11 cellular contexts compared by ENCODE assay signal in the genomic region with DNA sequence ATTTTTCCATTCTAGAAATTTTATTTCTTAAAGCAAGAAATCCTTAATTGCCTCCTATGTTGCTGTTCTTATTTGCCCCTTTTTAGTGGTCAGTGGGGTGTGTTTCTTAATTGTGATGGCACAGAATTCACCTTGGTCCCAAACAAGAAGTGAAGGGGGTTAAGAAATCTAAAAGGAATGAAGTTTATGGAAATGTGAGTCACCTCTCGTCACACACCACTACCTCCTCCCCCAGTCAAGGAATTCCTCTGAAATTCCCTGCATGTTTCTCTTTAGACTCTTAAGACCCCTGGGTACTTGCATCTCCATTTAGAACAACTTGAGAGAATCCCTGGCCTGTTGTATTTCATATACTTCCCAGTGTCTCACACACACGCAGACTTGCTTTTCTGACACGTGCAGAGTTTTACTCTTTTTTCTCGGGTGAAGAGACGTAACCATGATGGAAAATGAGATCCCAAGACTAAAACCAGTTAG.
DNase-seq lines count a peak whose midpoint lies in the region; ATAC-seq and TF ChIP-seq lines count a peak whose summit lies in the region.
"Had no signal": no experiment of that assay in that cellular context is flagged by ENCODE, and none has a peak within 500 bp of the region (broad histone marks: within the 10 kb centered on the region; RNA-seq: fewer than 3 reads in every experiment).

No MANE protein-coding gene starts in this region.

- peaks cover 49% of the 10 kb centered on the region for H3K4me1 ChIP-seq in ACC112 (ENCODE audit: control insufficient read depth, insufficient read depth, low read length, unreplicated experiment)
- H3K4me1 ChIP-seq in HCT116 (ENCODE audit: control insufficient read depth in 1 of 2, insufficient read depth in 2 of 2, low read length in 2 of 2): peaks cover 50 to 51% of the 10 kb centered on the region in 2 experiments
- H3K4me1 ChIP-seq in iPS-20b (ENCODE audit: insufficient read depth, low read length): peaks cover 28% of the 10 kb centered on the region

- BruUV-seq in HCT116 (replicated peaks; lab: Mats Ljungman, UMichigan): no TSS peak

- CTCF ChIA-PET in HCT116 (lab: Charles Lee): interaction anchor here (2.8 to 5.1 kb wide), 2 partner anchors 17 kb away, joined by 12 to 32 read pairs; no protein-coding TSS in a partner anchor

- H2AFZ ChIP-seq in ACC112 (ENCODE audit: low read length, unreplicated experiment): no peak overlapping the region
- H2AFZ ChIP-seq in HCT116 (ENCODE audit: low read depth, low read length, poor library complexity, severe bottlenecking): peak overlapping the region; percentile 7

- H3K36me3 ChIP-seq in ACC112 (ENCODE audit: insufficient read depth, low read length) (peaks cover 17% of the 10 kb centered on the region), HCT116 (ENCODE audit: control insufficient read depth in 1 of 2, insufficient read depth in 2 of 2, low read length in 2 of 2) (no peaks in the 10 kb centered on the region), iPS-20b (ENCODE audit: insufficient read depth, low read depth, low read length) (no peaks in the 10 kb centered on the region)

- H3K9me3 Mint-ChIP-seq in activated T-helper 17 cell treated with anti-CD3 and anti-CD28 coated beads, Interleukin-2, amount 50 U/mL, for 72 hours: no peaks in the 10 kb centered on the region

- H3K9me3 ChIP-seq in HCT116 (ENCODE audit: control insufficient read depth in 1 of 2, insufficient read depth in 1 of 2, low read depth in 1 of 2, low read length in 2 of 2) (peaks cover 0 to 15% of the 10 kb centered on the region in 2 experiments; a peak in 1 of 4 replicates), iPS-20b (ENCODE audit: insufficient read depth, low read depth, low read length) (peaks cover 10% of the 10 kb centered on the region; the same call in 1 of the 2 replicates)

- H3K27ac ChIP-seq in ACC112 (ENCODE audit: low read depth, low read length) (peak overlapping the region; percentile 82), HCT116 (ENCODE audit: low read depth, low read length) (peak overlapping the region; percentile 61), iPS-20b (ENCODE audit: low read length) (peak overlapping the region; percentile 78)
- H3K27ac ChIP-seq: KMS-11 had no signal

- RAD21 ChIA-PET in HCT116 (lab: Charles Lee; ENCODE audit: low non-redundant PET in 1 of 2, low total read pairs in 2 of 2, uncharacterized antibody in 2 of 2, unreplicated experiment in 2 of 2): no interaction called here

- H3K4me3 ChIP-seq in ACC112 (ENCODE audit: low read depth, low read length): peak overlapping the region; percentile 43; the same call in 1 of the 2 replicates
- peak overlapping the region in 1 of 2 experiments; percentile 50; a peak in 2 of 4 replicates for H3K4me3 ChIP-seq in HCT116 (replicated peaks in 1 of 2; ENCODE audit: low read depth in 1 of 2, low read length in 2 of 2)
- peak overlapping the region; percentile 6; the same call in 1 of the 2 replicates for H3K4me3 ChIP-seq in iPS-20b (ENCODE audit: low read length)

- TF ChIP-seq RAD21 in HCT116 (IDR thresholded peaks at IDR 0.05; ENCODE audit: low read depth): no peak

- H3K4me1 Mint-ChIP-seq in activated T-helper 17 cell treated with anti-CD3 and anti-CD28 coated beads, Interleukin-2, amount 50 U/mL, for 72 hours: peaks cover 34% of the 10 kb centered on the region

- H3K36me3 Mint-ChIP-seq in activated T-helper 17 cell treated with anti-CD3 and anti-CD28 coated beads, Interleukin-2, amount 50 U/mL, for 72 hours (ENCODE audit: low read depth): peaks cover 16% of the 10 kb centered on the region

- DNase-seq in HCT116 (ENCODE audit: low read depth, low spot score) (peak; percentile 44), Kasumi-1 (lab: John Stamatoyannopoulos, UW) (no peak), NOMO-1 treated with DMSO at 0.1 percent for 48 hours (lab: John Stamatoyannopoulos, UW; ENCODE audit: unreplicated experiment) (no peak), SK-N-DZ (ENCODE audit: low spot score) (no peak)
- DNase-seq: CD4-positive, alpha-beta memory T cell; NCI-H446 had no signal

- no peak for TF ChIP-seq POLR2A in HCT116 (IDR thresholded peaks at IDR 0.05; ENCODE audit: borderline replicate concordance, extremely low read depth, insufficient read depth, insufficient read length)

- H3K9me2 ChIP-seq in HCT116 (ENCODE audit: insufficient read depth): no peaks in the 10 kb centered on the region

- POLR2A ChIA-PET in HCT116 (lab: Charles Lee): no interaction called here

- H3K79me2 ChIP-seq in ACC112 (ENCODE audit: control insufficient read depth, insufficient read depth, low read length, unreplicated experiment) (peaks cover 62% of the 10 kb centered on the region), HCT116 (ENCODE audit: insufficient read depth, low read length) (no peaks in the 10 kb centered on the region)

- H3K27me3 ChIP-seq in ACC112 (ENCODE audit: insufficient read depth, low read length): no peaks in the 10 kb centered on the region
- no peaks in the 10 kb centered on the region for H3K27me3 ChIP-seq in HCT116 (ENCODE audit: insufficient read depth, low read length)
- H3K27me3 ChIP-seq in iPS-20b (ENCODE audit: insufficient read depth, low read length): no peaks in the 10 kb centered on the region

- peak; percentile 18 for ATAC-seq in HCT116
- no peak for ATAC-seq in activated T-helper 17 cell treated with anti-CD3 and anti-CD28 coated beads, Interleukin-2, amount 50 U/mL, for 72 hours (replicated peaks)
- ATAC-seq in GM19467 (IDR thresholded peaks at IDR 0.05; ENCODE audit: unreplicated experiment): no peak

- no peak for TF ChIP-seq CTCF in HCT116 (IDR thresholded peaks at IDR 0.05 in 2 of 3, conservative IDR thresholded peaks at IDR 0.05 in 1 of 3; ENCODE audit: borderline replicate concordance in 1 of 3, insufficient read depth in 1 of 3, low read depth in 2 of 3, low read length in 2 of 3)

- H3K27me3 Mint-ChIP-seq in activated T-helper 17 cell treated with anti-CD3 and anti-CD28 coated beads, Interleukin-2, amount 50 U/mL, for 72 hours: no peaks in the 10 kb centered on the region
- H3K27me3 Mint-ChIP-seq: CD4-positive, alpha-beta memory T cell had no signal

- H3K4me3 Mint-ChIP-seq in activated T-helper 17 cell treated with anti-CD3 and anti-CD28 coated beads, Interleukin-2, amount 50 U/mL, for 72 hours: no peak overlapping the region

- H3K9ac ChIP-seq in HCT116 (ENCODE audit: low read length): peak overlapping the region; percentile 41
- peak overlapping the region; percentile 28; the same call in 1 of the 2 replicates for H3K9ac ChIP-seq in iPS-20b (ENCODE audit: low read depth, low read length)
- H3K9ac ChIP-seq: KMS-11 had no signal

- intact Hi-C loops in HCT116 (cut with micrococcal nuclease): loop anchor here (5.0 kb wide), 1 partner anchor 42 kb away; no protein-coding TSS in a partner anchor

- H3K4me2 ChIP-seq in HCT116 (ENCODE audit: low read length): peak overlapping the region; percentile 82
- H3K4me2 ChIP-seq: KMS-11 had no signal

- no peaks in the 10 kb centered on the region for H4K20me1 ChIP-seq in HCT116 (ENCODE audit: insufficient read depth)

- H3K27ac Mint-ChIP-seq in activated T-helper 17 cell treated with anti-CD3 and anti-CD28 coated beads, Interleukin-2, amount 50 U/mL, for 72 hours: peak overlapping the region; percentile 29

TF ChIP-seq in HCT116, 20 proteins besides CTCF, POLR2A, EP300 and RAD21 (continues in another document):
- TF ChIP-seq JUND (IDR thresholded peaks at IDR 0.05) (peak; percentile 62), EZH2 (IDR thresholded peaks at IDR 0.05) (no peak), SP1 (IDR thresholded peaks at IDR 0.05; ENCODE audit: low read depth) (peak; percentile 50; the same call in 1 of the 2 replicates), REST (IDR thresholded peaks at IDR 0.05; ENCODE audit: low read depth) (no peak), CEBPB (IDR thresholded peaks at IDR 0.05; ENCODE audit: low read depth) (peak; percentile 41; the same call in 1 of the 2 replicates), SIN3A (IDR thresholded peaks at IDR 0.05; ENCODE audit: low read depth) (no peak), MAX (IDR thresholded peaks at IDR 0.05) (no peak), ELF1 (IDR thresholded peaks at IDR 0.05; ENCODE audit: borderline replicate concordance, low read depth) (no peak), FOSL1 (IDR thresholded peaks at IDR 0.05; ENCODE audit: low read depth) (peak; percentile 70), POLR2AphosphoS5 (IDR thresholded peaks at IDR 0.05; ENCODE audit: low read depth, low read length) (no peak), ZNF274 (IDR thresholded peaks at IDR 0.05; ENCODE audit: low read depth, low read length) (no peak), ATF3 (IDR thresholded peaks at IDR 0.05) (no peak), CBX3 (IDR thresholded peaks at IDR 0.05; ENCODE audit: low read depth) (no peak)
